10 cellular contexts compared by ENCODE assay signal in the genomic region with DNA sequence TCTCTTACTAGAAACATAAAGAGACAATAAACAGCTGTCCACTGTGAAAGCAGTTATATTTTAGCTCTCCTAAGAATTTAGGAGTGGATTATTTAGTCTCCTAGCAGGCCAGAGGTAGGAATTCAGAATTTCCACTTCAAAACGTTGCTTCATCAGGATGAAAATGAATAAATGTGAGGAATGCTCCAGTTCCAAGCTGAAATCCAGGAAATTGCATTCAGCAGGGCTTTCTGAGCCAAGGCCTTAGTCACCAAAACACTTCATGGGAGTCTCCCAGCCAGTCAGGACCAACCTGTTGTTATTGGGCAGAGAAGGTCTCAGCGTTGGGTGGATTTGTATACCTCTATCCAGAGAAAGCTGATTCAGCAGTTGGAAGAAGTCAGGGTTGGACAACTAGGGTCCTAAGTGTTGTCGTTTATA.
DNase-seq lines count a peak whose midpoint lies in the region; ATAC-seq, FAIRE-seq and TF ChIP-seq lines count a peak whose summit lies in the region.
"Had no signal": no experiment of that assay in that cellular context is flagged by ENCODE, and none has a peak within 500 bp of the region (broad histone marks: within the 10 kb centered on the region; RNA-seq: fewer than 3 reads in every experiment).

No MANE protein-coding gene starts in this region.

- no peaks in the 10 kb centered on the region for H3K9me3 Mint-ChIP-seq in endothelial cell (ENCODE audit: unreplicated experiment)

- H3K4me3 Mint-ChIP-seq in endothelial cell (ENCODE audit: unreplicated experiment) = no peak overlapping the region
- H3K4me3 Mint-ChIP-seq: memory B cell had no signal

- H3K4me3 ChIP-seq in endothelial cell of umbilical vein (replicated peaks in 1 of 3; ENCODE audit: insufficient read depth in 1 of 3, low read depth in 1 of 3, low read length in 3 of 3) (no peak overlapping the region), left lung (no peak overlapping the region), transverse colon (no peak overlapping the region)

- H3K9ac ChIP-seq in endothelial cell of umbilical vein (replicated peaks; ENCODE audit: extremely low read depth, insufficient read depth, low read length) = no peak overlapping the region

- no TSS peak for BruUV-seq in endothelial cell of umbilical vein (replicated peaks; lab: Mats Ljungman, UMichigan)

- H3K9me1 ChIP-seq in endothelial cell of umbilical vein (replicated peaks; ENCODE audit: control insufficient read depth, extremely low read depth, insufficient read depth, low read length) = no peaks in the 10 kb centered on the region

- TF ChIP-seq CTCF in endothelial cell of umbilical vein (IDR thresholded peaks at IDR 0.05; ENCODE audit: extremely low read depth in 1 of 2, insufficient read depth in 1 of 2, low read depth in 1 of 2, low read length in 2 of 2) (no peak), left lung (IDR thresholded peaks at IDR 0.05) (no peak), transverse colon (IDR thresholded peaks at IDR 0.05) (no peak), endothelial cell (IDR thresholded peaks at IDR 0.05; ENCODE audit: unreplicated experiment) (no peak)

- H2AFZ ChIP-seq in endothelial cell of umbilical vein (ENCODE audit: low read depth, low read length) = no peak overlapping the region

- H3K36me3 ChIP-seq in endothelial cell of umbilical vein (ENCODE audit: control insufficient read depth in 2 of 2, extremely low read depth in 1 of 2, insufficient read depth in 2 of 2, low read length in 2 of 2) (no peaks in the 10 kb centered on the region), left lung (no peaks in the 10 kb centered on the region), transverse colon (no peaks in the 10 kb centered on the region)

- in situ Hi-C loops in transverse colon (cut with MboI; ENCODE audit: low pct_ligation_motif_present in 1 of 4, low pct_unique_long_range_greater_than_20kb in 1 of 4, low sequenced_read_pairs in 3 of 4) = no loop called here

- no peak overlapping the region for H3K4me2 ChIP-seq in endothelial cell of umbilical vein (ENCODE audit: insufficient read depth, low read length)

- ATAC-seq in left lung = peak; percentile 83

- no peak overlapping the region for H3K27ac ChIP-seq in endothelial cell of umbilical vein (ENCODE audit: insufficient read depth, low read depth, low read length)
- H3K27ac ChIP-seq in left lung = peak overlapping the region in 1 of 2 donors; percentile 57
- peak overlapping the region in 3 of 4 donors; percentile 26 to 46 (median 45) for H3K27ac ChIP-seq in transverse colon

- no peaks in the 10 kb centered on the region for H3K27me3 ChIP-seq in endothelial cell of umbilical vein (ENCODE audit: control insufficient read depth in 2 of 2, insufficient read depth in 2 of 2, low read length in 2 of 2)
- no peaks in the 10 kb centered on the region for H3K27me3 ChIP-seq in left lung
- H3K27me3 ChIP-seq in transverse colon = no peaks in the 10 kb centered on the region

- FAIRE-seq in endothelial cell of umbilical vein (lab: Jason Lieb, UNC) = no peak

- TF ChIP-seq EP300 in transverse colon (IDR thresholded peaks at IDR 0.05; ENCODE audit: low read depth) = no peak

- no peaks in the 10 kb centered on the region for H3K27me3 Mint-ChIP-seq in endothelial cell (ENCODE audit: unreplicated experiment)
- H3K27me3 Mint-ChIP-seq: memory B cell had no signal

- CTCF ChIA-PET in endothelial cell of umbilical vein (lab: Charles Lee) = no interaction called here

- POLR2A ChIA-PET in endothelial cell of umbilical vein (lab: Charles Lee) = no interaction called here

- no peak overlapping the region for H3K27ac Mint-ChIP-seq in endothelial cell (ENCODE audit: unreplicated experiment)
- H3K27ac Mint-ChIP-seq: memory B cell had no signal

- no peaks in the 10 kb centered on the region for H3K4me1 ChIP-seq in endothelial cell of umbilical vein (ENCODE audit: control insufficient read depth, extremely low read depth, insufficient read depth, low read length)
- H3K4me1 ChIP-seq in left lung = peaks cover 0 to 4% of the 10 kb centered on the region in 2 donors
- H3K4me1 ChIP-seq in transverse colon = peaks cover 0 to 8% (median 2%) of the 10 kb centered on the region in 4 donors

- TF ChIP-seq POLR2A in endothelial cell of umbilical vein (IDR thresholded peaks at IDR 0.05; ENCODE audit: low read depth, low read length) (no peak), transverse colon (IDR thresholded peaks at IDR 0.05) (no peak)

- H3K4me1 Mint-ChIP-seq in endothelial cell (ENCODE audit: unreplicated experiment) = no peaks in the 10 kb centered on the region
- H3K4me1 Mint-ChIP-seq: memory B cell had no signal

- WGBS in transverse colon (ENCODE audit: low coverage in 1 of 2), 2 donors = 40 to 56% methylated on average over 1 to 3 of the region's 3 CpGs

- DNase-seq in LHCN-M2 (ENCODE audit: low read depth) = peak; percentile 81
- DNase-seq in endothelial cell of umbilical vein (ENCODE audit: low read depth, low spot score) = peak; percentile 26
- DNase-seq in left lung = peak in 1 of 2 donors; percentile 40
- peak; percentile 12 for DNase-seq in transverse colon
- DNase-seq in cortex of kidney (lab: John Stamatoyannopoulos, UW) = no peak
- no peak for DNase-seq in NK-92 (lab: John Stamatoyannopoulos, UW; ENCODE audit: unreplicated experiment)
- DNase-seq in endothelial cell (ENCODE audit: low spot score) = no peak
- DNase-seq: NCI-H69, T-helper 2 cell had no signal

- no peaks in the 10 kb centered on the region for H4K20me1 ChIP-seq in endothelial cell of umbilical vein (replicated peaks; ENCODE audit: control insufficient read depth, extremely low read depth, insufficient read depth, low read length)

- dilution Hi-C loops in endothelial cell of umbilical vein (cut with MboI; ENCODE audit: extremely low pct_ligation_motif_present, low sequenced_read_pairs) = no loop called here

- no peaks in the 10 kb centered on the region for H3K36me3 Mint-ChIP-seq in endothelial cell (ENCODE audit: low read depth, unreplicated experiment)

- H3K9me3 ChIP-seq in endothelial cell of umbilical vein (replicated peaks; ENCODE audit: control insufficient read depth, insufficient read depth, low read length) = peaks cover 2% of the 10 kb centered on the region
- H3K9me3 ChIP-seq in left lung = peaks cover 0 to 7% of the 10 kb centered on the region in 2 donors
- no peaks in the 10 kb centered on the region for H3K9me3 ChIP-seq in transverse colon

- H3K79me2 ChIP-seq in endothelial cell of umbilical vein (ENCODE audit: control insufficient read depth, insufficient read depth, low read length) = no peaks in the 10 kb centered on the region

- intact Hi-C loops in endothelial cell of umbilical vein (cut with micrococcal nuclease) = no loop called here
- intact Hi-C loops in left lung (cut with DNase I) = no loop called here
- intact Hi-C loops in transverse colon (cut with DNase I; ENCODE audit: low total_unique reads) = no loop called here

TF ChIP-seq in endothelial cell of umbilical vein, 7 proteins besides CTCF, POLR2A, EP300 and RAD21:
- TF ChIP-seq, protein P1, sequence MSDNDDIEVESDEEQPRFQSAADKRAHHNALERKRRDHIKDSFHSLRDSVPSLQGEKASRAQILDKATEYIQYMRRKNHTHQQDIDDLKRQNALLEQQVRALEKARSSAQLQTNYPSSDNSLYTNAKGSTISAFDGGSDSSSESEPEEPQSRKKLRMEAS (IDR thresholded peaks at IDR 0.05; ENCODE audit: insufficient read depth, insufficient read length) = no peak
- no peak for TF ChIP-seq EZH2 (IDR thresholded peaks at IDR 0.05; ENCODE audit: borderline replicate concordance, low read depth, low read length, severe bottlenecking)
- no peak for TF ChIP-seq GATA2 (IDR thresholded peaks at IDR 0.05; ENCODE audit: insufficient read depth, insufficient read length, low read depth, low read length)
- TF ChIP-seq JUN (IDR thresholded peaks at IDR 0.05; ENCODE audit: borderline replicate concordance, insufficient read depth, insufficient read length, low read depth) = no peak
- TF ChIP-seq MYC (IDR thresholded peaks at IDR 0.05; ENCODE audit: low read depth, low read length) = no peak
- TF ChIP-seq POLR2AphosphoS5 (IDR thresholded peaks at IDR 0.05; ENCODE audit: insufficient read depth, low read depth, low read length) = no peak
- no peak for TF ChIP-seq FOS (IDR thresholded peaks at IDR 0.05; ENCODE audit: borderline replicate concordance, insufficient read depth, low read length)

Comparison
In these comparisons a context has a peak if more than half of its experiments do, and no peak if none do; other contexts are left out.
1. DNase-seq: peak in LHCN-M2 (single experiment), endothelial cell of umbilical vein (single experiment) and transverse colon (single experiment); none in cortex of kidney (single experiment), NK-92 (single experiment) and endothelial cell (single experiment).